ENCODE assay signal across 1 cellular context in the genomic region with DNA sequence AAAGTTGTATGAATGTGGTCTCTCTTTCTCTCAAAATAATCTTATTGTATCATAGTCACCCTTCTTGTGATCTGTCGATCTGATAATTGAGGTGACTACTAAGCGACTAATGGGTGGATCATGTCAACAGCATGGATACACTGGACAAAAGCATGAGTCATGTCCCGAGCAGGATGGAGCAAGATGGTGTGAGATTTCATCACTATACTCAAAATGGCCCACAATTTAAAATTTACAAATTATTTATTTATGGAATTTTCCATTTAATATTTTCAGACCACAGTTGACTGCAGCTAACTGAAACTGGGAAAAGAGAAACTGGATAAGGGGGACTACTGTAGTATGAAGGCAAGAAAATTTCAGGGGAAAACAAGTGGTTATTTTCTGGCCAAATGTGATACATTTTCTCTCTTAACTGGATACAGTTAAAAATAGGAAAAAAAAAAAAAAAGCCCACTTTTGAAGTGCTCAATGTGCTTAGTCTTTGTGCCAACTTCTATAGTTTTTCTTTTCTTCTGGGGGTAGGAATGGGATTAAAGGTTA.
TF ChIP-seq lines count a peak whose summit lies in the region.

No MANE protein-coding gene starts in this region.

TF ChIP-seq in HCT116, 20 proteins besides CTCF, POLR2A, EP300 and RAD21 (continued from another document):
- TF ChIP-seq ZFX (IDR thresholded peaks at IDR 0.05) (no peak), TCF7L2 (IDR thresholded peaks at IDR 0.05; ENCODE audit: borderline replicate concordance, extremely low read depth, insufficient read depth, insufficient read length) (no peak), EZH2phosphoT487 (IDR thresholded peaks at IDR 0.05; ENCODE audit: borderline replicate concordance) (no peak)
TF ChIP-seq in HCT116: peak in this region for 10.
